In the genomic region with DNA sequence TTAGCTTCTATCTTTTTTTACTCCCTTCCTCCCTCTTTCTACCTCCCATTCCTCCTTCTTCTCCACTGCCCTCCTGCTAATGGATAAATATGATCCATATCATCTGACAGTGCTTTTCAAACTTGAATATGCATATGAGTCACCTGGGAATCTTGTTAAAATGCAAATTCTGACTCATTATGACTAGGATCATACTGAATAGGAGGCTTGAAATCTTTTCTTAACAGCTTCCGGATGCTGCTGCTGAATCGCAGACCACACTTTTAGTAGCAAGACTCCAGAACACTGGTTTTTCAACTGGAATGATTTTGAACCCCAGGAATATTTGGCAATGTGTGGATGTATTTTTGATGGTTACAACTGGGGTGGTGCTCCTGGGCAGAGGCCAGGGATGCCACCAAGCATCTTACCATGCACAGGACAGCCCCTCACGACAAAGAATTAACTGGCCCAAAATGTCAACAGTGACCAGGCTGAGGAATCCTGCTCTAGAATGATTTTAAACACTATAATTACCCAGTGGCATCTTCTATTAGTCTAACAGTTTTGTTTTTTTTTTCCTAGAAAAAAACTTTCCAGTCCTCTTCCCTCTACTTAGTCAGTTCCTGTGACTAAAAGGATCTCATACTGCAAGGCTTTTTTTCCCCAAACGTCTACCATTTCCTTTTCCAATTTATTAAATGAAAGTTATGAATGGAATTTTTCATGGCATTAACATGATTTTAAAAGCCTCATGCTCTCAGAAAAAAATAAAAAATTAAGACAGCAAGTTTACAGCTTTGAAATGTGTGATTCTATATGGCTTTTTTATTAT, we compare ENCODE assay signal across 1 cellular context.
A peak's percentile ranks its signal among the peaks of the same experiment; 100 is the strongest.
TF ChIP-seq lines count a peak whose summit lies in the region.

No MANE protein-coding gene starts in this region.

TF ChIP-seq in K562, 482 proteins besides CTCF, POLR2A, EP300 and RAD21:
- TF ChIP-seq CXXC5 (CRISPR knock-in tag; IDR thresholded peaks at IDR 0.05) (no peak), FOSL1 (tag; conservative IDR thresholded peaks at IDR 0.05) (peak; percentile 87), ARNT (IDR thresholded peaks at IDR 0.05) (no peak), FOXA3 (CRISPR knock-in tag; conservative IDR thresholded peaks at IDR 0.05 in 1 of 2, IDR thresholded peaks at IDR 0.05 in 1 of 2) (no peak), HDAC2 (IDR thresholded peaks at IDR 0.05) (no peak), RBBP5 (IDR thresholded peaks at IDR 0.05; ENCODE audit: borderline replicate concordance, insufficient read depth, low read length, poor library complexity, severe bottlenecking) (no peak), YBX1 (IDR thresholded peaks at IDR 0.05) (no peak), NRF1 (conservative IDR thresholded peaks at IDR 0.05 in 1 of 2, IDR thresholded peaks at IDR 0.05 in 1 of 2) (no peak), HNRNPK (IDR thresholded peaks at IDR 0.05; ENCODE audit: low read depth, low read length, poor library complexity, severe bottlenecking) (no peak), KLF13 (tag; IDR thresholded peaks at IDR 0.05; ENCODE audit: borderline replicate concordance, low read depth) (no peak)
- TF ChIP-seq, protein P1, sequence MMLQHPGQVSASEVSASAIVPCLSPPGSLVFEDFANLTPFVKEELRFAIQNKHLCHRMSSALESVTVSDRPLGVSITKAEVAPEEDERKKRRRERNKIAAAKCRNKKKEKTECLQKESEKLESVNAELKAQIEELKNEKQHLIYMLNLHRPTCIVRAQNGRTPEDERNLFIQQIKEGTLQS (IDR thresholded peaks at IDR 0.05) = peak; percentile 38; the same call in 1 of the 2 replicates
- TF ChIP-seq, protein P1 (CRISPR knock-in tag; conservative IDR thresholded peaks at IDR 0.05) = no peak
- TF ChIP-seq, protein P2, sequence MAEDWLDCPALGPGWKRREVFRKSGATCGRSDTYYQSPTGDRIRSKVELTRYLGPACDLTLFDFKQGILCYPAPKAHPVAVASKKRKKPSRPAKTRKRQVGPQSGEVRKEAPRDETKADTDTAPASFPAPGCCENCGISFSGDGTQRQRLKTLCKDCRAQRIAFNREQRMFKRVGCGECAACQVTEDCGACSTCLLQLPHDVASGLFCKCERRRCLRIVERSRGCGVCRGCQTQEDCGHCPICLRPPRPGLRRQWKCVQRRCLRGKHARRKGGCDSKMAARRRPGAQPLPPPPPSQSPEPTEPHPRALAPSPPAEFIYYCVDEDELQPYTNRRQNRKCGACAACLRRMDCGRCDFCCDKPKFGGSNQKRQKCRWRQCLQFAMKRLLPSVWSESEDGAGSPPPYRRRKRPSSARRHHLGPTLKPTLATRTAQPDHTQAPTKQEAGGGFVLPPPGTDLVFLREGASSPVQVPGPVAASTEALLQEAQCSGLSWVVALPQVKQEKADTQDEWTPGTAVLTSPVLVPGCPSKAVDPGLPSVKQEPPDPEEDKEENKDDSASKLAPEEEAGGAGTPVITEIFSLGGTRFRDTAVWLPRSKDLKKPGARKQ (CRISPR knock-in tag; IDR thresholded peaks at IDR 0.05) = no peak
- TF ChIP-seq, protein P3, sequence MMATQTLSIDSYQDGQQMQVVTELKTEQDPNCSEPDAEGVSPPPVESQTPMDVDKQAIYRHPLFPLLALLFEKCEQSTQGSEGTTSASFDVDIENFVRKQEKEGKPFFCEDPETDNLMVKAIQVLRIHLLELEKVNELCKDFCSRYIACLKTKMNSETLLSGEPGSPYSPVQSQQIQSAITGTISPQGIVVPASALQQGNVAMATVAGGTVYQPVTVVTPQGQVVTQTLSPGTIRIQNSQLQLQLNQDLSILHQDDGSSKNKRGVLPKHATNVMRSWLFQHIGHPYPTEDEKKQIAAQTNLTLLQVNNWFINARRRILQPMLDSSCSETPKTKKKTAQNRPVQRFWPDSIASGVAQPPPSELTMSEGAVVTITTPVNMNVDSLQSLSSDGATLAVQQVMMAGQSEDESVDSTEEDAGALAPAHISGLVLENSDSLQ (IDR thresholded peaks at IDR 0.05) = no peak
- TF ChIP-seq, protein P4, sequence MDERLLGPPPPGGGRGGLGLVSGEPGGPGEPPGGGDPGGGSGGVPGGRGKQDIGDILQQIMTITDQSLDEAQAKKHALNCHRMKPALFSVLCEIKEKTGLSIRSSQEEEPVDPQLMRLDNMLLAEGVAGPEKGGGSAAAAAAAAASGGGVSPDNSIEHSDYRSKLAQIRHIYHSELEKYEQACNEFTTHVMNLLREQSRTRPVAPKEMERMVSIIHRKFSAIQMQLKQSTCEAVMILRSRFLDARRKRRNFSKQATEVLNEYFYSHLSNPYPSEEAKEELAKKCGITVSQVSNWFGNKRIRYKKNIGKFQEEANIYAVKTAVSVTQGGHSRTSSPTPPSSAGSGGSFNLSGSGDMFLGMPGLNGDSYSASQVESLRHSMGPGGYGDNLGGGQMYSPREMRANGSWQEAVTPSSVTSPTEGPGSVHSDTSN (CRISPR knock-in tag; IDR thresholded peaks at IDR 0.05; ENCODE audit: low read depth) = no peak
- TF ChIP-seq, protein P4 (tag; conservative IDR thresholded peaks at IDR 0.05; ENCODE audit: low read depth) = no peak
